In the genomic region with DNA sequence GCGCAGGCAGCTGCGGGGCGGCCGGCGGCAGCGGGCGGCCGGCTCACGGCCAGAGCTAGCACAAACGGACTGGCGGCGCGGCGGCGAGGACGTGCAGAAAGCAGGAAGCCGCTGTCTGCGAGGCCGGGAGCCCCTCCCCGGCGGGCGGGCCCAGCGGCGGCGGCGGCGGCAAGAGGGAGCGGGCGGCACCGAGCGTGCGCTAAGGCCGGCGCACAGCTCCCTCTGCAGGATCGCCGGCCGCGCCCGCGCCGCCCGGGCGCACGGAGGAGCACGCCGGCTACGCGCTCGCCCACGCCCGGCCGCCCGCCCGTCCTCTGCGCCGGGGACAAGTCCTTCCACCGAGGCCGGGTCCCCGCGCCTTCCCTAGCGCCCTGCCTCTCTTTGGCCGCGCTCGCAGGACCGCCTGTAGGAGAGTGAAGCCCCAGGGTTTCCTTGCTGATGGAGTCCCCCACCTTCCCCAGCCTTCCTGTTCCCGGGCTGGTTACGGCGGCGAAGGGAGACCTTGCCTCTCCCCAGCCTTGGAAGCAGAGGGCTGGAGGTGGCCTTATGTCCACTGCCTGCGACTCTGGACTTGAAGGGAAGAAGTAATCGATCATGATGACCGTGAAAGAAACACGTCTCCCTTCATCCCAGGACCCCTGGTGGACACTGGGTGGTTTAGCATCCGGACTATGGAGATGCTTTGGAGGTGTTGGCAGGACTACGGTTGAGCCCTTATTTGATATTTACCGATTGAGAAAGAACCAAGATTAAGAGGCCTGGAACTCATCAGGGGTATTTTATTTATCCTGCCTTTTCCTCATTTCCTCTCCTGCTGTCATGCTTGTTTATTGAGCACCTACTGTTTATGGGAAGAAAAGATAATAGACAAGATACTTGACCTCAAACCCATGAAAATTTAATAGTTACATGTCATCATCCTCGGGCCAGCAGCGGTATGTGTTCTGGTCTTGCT, we compare ENCODE assay signal across 1 cellular context.
TF ChIP-seq lines count a peak whose summit lies in the region.

PREP (minus strand) TSS at position 102 of the 955 bp plus-strand sequence. CDS start 191 bp downstream, outside the sequence.

TF ChIP-seq in GM12878, 131 proteins besides CTCF, POLR2A, EP300 and RAD21 (continued from another document):
- TF ChIP-seq, protein P1, sequence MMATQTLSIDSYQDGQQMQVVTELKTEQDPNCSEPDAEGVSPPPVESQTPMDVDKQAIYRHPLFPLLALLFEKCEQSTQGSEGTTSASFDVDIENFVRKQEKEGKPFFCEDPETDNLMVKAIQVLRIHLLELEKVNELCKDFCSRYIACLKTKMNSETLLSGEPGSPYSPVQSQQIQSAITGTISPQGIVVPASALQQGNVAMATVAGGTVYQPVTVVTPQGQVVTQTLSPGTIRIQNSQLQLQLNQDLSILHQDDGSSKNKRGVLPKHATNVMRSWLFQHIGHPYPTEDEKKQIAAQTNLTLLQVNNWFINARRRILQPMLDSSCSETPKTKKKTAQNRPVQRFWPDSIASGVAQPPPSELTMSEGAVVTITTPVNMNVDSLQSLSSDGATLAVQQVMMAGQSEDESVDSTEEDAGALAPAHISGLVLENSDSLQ (IDR thresholded peaks at IDR 0.05) = peak; percentile 45; the same call in 1 of the 2 replicates
- TF ChIP-seq NKRF (conservative IDR thresholded peaks at IDR 0.05) (peak; percentile 46; the same call in 1 of the 2 replicates), IKZF2 (IDR thresholded peaks at IDR 0.05) (peak; percentile 39 to 43; a peak in 2 of 4 replicates), STAT3 (IDR thresholded peaks at IDR 0.05; ENCODE audit: low read depth, low read length) (no peak), JUND (IDR thresholded peaks at IDR 0.05; ENCODE audit: low read depth, low read length) (no peak), CBFB (IDR thresholded peaks at IDR 0.05; ENCODE audit: low read depth) (no peak), TCF3 (IDR thresholded peaks at IDR 0.05; ENCODE audit: borderline replicate concordance, insufficient read depth, low read depth, low read length) (0 out of 2 replicates have a peak, but pooled peaks have one; percentile 22), IKZF1 (conservative IDR thresholded peaks at IDR 0.05) (peak; percentile 90), MEF2B (IDR thresholded peaks at IDR 0.05; ENCODE audit: partially characterized antibody, poor library complexity, severe bottlenecking) (no peak), SMC3 (IDR thresholded peaks at IDR 0.05; ENCODE audit: borderline replicate concordance, low read length) (peak; percentile 53), HDAC6 (IDR thresholded peaks at IDR 0.05; ENCODE audit: unreplicated experiment) (no peak), SMARCA5 (IDR thresholded peaks at IDR 0.05) (peak; percentile 96), BACH1 (IDR thresholded peaks at IDR 0.05; ENCODE audit: borderline replicate concordance) (peak; percentile 72; the same call in 1 of the 2 replicates), ESRRA (IDR thresholded peaks at IDR 0.05; ENCODE audit: low read length) (no peak), YY1 (IDR thresholded peaks at IDR 0.05; ENCODE audit: low read depth, low read length) (no peak; the same call in 1 of the 2 replicates), NR2F1 (conservative IDR thresholded peaks at IDR 0.05) (no peak; the same call in none of the 2 replicates), TCF12 (IDR thresholded peaks at IDR 0.05; ENCODE audit: low read depth, low read length) (0 out of 2 replicates have a peak, but pooled peaks have one; percentile 10), PRDM15 (CRISPR knock-in tag; IDR thresholded peaks at IDR 0.05) (no peak), EZH2 (IDR thresholded peaks at IDR 0.05; ENCODE audit: borderline replicate concordance, control insufficient read depth, low read depth, low read length) (no peak)
- TF ChIP-seq, protein P2, sequence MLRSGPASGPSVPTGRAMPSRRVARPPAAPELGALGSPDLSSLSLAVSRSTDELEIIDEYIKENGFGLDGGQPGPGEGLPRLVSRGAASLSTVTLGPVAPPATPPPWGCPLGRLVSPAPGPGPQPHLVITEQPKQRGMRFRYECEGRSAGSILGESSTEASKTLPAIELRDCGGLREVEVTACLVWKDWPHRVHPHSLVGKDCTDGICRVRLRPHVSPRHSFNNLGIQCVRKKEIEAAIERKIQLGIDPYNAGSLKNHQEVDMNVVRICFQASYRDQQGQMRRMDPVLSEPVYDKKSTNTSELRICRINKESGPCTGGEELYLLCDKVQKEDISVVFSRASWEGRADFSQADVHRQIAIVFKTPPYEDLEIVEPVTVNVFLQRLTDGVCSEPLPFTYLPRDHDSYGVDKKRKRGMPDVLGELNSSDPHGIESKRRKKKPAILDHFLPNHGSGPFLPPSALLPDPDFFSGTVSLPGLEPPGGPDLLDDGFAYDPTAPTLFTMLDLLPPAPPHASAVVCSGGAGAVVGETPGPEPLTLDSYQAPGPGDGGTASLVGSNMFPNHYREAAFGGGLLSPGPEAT (IDR thresholded peaks at IDR 0.05; ENCODE audit: low read depth) = peak; percentile 34; the same call in 1 of the 2 replicates
- TF ChIP-seq, protein P3, sequence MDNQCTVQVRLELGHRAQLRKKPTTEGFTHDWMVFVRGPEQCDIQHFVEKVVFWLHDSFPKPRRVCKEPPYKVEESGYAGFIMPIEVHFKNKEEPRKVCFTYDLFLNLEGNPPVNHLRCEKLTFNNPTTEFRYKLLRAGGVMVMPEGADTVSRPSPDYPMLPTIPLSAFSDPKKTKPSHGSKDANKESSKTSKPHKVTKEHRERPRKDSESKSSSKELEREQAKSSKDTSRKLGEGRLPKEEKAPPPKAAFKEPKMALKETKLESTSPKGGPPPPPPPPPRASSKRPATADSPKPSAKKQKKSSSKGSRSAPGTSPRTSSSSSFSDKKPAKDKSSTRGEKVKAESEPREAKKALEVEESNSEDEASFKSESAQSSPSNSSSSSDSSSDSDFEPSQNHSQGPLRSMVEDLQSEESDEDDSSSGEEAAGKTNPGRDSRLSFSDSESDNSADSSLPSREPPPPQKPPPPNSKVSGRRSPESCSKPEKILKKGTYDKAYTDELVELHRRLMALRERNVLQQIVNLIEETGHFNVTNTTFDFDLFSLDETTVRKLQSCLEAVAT (IDR thresholded peaks at IDR 0.05) = 0 out of 2 replicates have a peak, but pooled peaks have one; percentile 39
- TF ChIP-seq, protein P4, sequence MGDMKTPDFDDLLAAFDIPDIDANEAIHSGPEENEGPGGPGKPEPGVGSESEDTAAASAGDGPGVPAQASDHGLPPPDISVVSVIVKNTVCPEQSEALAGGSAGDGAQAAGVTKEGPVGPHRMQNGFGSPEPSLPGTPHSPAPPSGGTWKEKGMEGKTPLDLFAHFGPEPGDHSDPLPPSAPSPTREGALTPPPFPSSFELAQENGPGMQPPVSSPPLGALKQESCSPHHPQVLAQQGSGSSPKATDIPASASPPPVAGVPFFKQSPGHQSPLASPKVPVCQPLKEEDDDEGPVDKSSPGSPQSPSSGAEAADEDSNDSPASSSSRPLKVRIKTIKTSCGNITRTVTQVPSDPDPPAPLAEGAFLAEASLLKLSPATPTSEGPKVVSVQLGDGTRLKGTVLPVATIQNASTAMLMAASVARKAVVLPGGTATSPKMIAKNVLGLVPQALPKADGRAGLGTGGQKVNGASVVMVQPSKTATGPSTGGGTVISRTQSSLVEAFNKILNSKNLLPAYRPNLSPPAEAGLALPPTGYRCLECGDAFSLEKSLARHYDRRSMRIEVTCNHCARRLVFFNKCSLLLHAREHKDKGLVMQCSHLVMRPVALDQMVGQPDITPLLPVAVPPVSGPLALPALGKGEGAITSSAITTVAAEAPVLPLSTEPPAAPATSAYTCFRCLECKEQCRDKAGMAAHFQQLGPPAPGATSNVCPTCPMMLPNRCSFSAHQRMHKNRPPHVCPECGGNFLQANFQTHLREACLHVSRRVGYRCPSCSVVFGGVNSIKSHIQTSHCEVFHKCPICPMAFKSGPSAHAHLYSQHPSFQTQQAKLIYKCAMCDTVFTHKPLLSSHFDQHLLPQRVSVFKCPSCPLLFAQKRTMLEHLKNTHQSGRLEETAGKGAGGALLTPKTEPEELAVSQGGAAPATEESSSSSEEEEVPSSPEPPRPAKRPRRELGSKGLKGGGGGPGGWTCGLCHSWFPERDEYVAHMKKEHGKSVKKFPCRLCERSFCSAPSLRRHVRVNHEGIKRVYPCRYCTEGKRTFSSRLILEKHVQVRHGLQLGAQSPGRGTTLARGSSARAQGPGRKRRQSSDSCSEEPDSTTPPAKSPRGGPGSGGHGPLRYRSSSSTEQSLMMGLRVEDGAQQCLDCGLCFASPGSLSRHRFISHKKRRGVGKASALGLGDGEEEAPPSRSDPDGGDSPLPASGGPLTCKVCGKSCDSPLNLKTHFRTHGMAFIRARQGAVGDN (IDR thresholded peaks at IDR 0.05) = peak; percentile 61
